ENCODE assay signal across 1 cellular context in the genomic region with DNA sequence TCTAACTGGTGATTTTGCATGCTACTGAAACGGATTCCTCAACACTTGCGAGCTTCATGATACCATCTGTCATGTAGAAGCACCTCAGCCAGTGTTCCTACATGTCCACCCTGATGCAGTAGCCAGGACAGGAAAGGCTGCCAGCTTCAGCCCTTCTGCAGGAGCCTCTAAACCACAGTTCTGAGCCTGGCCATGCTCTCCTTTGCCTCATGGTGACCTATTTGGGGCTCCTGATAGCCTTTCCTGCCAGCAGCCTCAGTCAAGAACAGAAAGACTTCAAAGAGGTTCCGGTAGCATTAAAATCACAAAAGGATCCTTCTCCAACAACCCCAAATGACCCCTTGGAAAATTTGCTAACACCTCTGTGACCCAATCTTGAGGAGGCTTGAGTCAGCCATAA.
TF ChIP-seq lines count a peak whose summit lies in the region.

No MANE protein-coding gene starts in this region.

TF ChIP-seq in GM23338, 12 proteins besides CTCF, POLR2A, EP300 and RAD21:
- TF ChIP-seq, protein P1, sequence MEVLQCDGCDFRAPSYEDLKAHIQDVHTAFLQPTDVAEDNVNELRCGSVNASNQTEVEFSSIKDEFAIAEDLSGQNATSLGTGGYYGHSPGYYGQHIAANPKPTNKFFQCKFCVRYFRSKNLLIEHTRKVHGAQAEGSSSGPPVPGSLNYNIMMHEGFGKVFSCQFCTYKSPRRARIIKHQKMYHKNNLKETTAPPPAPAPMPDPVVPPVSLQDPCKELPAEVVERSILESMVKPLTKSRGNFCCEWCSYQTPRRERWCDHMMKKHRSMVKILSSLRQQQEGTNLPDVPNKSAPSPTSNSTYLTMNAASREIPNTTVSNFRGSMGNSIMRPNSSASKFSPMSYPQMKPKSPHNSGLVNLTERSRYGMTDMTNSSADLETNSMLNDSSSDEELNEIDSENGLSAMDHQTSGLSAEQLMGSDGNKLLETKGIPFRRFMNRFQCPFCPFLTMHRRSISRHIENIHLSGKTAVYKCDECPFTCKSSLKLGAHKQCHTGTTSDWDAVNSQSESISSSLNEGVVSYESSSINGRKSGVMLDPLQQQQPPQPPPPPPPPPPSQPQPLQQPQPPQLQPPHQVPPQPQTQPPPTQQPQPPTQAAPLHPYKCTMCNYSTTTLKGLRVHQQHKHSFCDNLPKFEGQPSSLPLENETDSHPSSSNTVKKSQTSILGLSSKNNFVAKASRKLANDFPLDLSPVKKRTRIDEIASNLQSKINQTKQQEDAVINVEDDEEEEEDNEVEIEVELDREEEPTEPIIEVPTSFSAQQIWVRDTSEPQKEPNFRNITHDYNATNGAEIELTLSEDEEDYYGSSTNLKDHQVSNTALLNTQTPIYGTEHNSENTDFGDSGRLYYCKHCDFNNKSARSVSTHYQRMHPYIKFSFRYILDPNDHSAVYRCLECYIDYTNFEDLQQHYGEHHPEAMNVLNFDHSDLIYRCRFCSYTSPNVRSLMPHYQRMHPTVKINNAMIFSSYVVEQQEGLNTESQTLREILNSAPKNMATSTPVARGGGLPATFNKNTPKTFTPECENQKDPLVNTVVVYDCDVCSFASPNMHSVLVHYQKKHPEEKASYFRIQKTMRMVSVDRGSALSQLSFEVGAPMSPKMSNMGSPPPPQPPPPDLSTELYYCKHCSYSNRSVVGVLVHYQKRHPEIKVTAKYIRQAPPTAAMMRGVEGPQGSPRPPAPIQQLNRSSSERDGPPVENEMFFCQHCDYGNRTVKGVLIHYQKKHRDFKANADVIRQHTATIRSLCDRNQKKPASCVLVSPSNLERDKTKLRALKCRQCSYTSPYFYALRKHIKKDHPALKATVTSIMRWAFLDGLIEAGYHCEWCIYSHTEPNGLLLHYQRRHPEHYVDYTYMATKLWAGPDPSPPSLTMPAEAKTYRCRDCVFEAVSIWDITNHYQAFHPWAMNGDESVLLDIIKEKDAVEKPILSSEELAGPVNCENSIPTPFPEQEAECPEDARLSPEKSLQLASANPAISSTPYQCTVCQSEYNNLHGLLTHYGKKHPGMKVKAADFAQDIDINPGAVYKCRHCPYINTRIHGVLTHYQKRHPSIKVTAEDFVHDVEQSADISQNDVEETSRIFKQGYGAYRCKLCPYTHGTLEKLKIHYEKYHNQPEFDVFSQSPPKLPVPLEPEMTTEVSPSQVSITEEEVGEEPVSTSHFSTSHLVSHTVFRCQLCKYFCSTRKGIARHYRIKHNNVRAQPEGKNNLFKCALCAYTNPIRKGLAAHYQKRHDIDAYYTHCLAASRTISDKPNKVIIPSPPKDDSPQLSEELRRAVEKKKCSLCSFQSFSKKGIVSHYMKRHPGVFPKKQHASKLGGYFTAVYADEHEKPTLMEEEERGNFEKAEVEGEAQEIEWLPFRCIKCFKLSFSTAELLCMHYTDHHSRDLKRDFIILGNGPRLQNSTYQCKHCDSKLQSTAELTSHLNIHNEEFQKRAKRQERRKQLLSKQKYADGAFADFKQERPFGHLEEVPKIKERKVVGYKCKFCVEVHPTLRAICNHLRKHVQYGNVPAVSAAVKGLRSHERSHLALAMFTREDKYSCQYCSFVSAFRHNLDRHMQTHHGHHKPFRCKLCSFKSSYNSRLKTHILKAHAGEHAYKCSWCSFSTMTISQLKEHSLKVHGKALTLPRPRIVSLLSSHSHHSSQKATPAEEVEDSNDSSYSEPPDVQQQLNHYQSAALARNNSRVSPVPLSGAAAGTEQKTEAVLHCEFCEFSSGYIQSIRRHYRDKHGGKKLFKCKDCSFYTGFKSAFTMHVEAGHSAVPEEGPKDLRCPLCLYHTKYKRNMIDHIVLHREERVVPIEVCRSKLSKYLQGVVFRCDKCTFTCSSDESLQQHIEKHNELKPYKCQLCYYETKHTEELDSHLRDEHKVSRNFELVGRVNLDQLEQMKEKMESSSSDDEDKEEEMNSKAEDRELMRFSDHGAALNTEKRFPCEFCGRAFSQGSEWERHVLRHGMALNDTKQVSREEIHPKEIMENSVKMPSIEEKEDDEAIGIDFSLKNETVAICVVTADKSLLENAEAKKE (CRISPR knock-in tag; IDR thresholded peaks at IDR 0.05) = no peak; the same call in 1 of the 2 replicates
- TF ChIP-seq ZNF331 (CRISPR knock-in tag; IDR thresholded peaks at IDR 0.05; ENCODE audit: low read depth) (no peak), POLR2AphosphoS5 (IDR thresholded peaks at IDR 0.05; ENCODE audit: low read depth) (no peak), ZNF114 (CRISPR knock-in tag; IDR thresholded peaks at IDR 0.05) (no peak), NANOG (IDR thresholded peaks at IDR 0.05; ENCODE audit: borderline replicate concordance) (no peak), EZH2phosphoT487 (IDR thresholded peaks at IDR 0.05; ENCODE audit: unreplicated experiment) (no peak), EZH2 (IDR thresholded peaks at IDR 0.05; ENCODE audit: low read depth, unreplicated experiment) (no peak), JUNB (IDR thresholded peaks at IDR 0.05; ENCODE audit: unreplicated experiment) (no peak), STAT1 (IDR thresholded peaks at IDR 0.05; ENCODE audit: unreplicated experiment) (no peak)
- TF ChIP-seq, protein P2, sequence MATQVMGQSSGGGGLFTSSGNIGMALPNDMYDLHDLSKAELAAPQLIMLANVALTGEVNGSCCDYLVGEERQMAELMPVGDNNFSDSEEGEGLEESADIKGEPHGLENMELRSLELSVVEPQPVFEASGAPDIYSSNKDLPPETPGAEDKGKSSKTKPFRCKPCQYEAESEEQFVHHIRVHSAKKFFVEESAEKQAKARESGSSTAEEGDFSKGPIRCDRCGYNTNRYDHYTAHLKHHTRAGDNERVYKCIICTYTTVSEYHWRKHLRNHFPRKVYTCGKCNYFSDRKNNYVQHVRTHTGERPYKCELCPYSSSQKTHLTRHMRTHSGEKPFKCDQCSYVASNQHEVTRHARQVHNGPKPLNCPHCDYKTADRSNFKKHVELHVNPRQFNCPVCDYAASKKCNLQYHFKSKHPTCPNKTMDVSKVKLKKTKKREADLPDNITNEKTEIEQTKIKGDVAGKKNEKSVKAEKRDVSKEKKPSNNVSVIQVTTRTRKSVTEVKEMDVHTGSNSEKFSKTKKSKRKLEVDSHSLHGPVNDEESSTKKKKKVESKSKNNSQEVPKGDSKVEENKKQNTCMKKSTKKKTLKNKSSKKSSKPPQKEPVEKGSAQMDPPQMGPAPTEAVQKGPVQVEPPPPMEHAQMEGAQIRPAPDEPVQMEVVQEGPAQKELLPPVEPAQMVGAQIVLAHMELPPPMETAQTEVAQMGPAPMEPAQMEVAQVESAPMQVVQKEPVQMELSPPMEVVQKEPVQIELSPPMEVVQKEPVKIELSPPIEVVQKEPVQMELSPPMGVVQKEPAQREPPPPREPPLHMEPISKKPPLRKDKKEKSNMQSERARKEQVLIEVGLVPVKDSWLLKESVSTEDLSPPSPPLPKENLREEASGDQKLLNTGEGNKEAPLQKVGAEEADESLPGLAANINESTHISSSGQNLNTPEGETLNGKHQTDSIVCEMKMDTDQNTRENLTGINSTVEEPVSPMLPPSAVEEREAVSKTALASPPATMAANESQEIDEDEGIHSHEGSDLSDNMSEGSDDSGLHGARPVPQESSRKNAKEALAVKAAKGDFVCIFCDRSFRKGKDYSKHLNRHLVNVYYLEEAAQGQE (IDR thresholded peaks at IDR 0.05; ENCODE audit: unreplicated experiment) = no peak
- TF ChIP-seq, protein P3, sequence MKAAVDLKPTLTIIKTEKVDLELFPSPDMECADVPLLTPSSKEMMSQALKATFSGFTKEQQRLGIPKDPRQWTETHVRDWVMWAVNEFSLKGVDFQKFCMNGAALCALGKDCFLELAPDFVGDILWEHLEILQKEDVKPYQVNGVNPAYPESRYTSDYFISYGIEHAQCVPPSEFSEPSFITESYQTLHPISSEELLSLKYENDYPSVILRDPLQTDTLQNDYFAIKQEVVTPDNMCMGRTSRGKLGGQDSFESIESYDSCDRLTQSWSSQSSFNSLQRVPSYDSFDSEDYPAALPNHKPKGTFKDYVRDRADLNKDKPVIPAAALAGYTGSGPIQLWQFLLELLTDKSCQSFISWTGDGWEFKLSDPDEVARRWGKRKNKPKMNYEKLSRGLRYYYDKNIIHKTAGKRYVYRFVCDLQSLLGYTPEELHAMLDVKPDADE (IDR thresholded peaks at IDR 0.05) = no peak
